In the genomic region with DNA sequence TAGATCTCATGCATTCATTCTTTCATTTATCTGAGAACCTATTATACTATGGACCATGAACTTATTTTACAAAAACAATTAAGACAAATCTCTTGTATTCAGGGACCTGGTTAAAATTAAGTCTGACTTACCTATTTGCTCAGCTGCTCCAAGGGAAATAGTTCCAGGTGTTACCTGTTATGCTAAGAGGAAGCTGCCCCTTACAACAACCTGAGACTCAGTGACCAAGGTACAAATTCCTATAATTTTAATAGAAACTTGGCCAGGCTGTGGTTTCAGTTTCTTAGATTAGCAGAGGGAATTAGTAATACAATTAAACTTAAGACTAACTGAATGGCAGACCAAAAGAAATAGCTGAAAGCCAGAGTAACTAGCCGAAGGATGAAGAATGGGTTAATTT, we compare ENCODE assay signal across 19 cellular contexts.
"Had no signal": no experiment of that assay in that cellular context is flagged by ENCODE, and none has a peak within 500 bp of the region (broad histone marks: within the 10 kb centered on the region; RNA-seq: fewer than 3 reads in every experiment).

No MANE protein-coding gene starts in this region.

- H3K9me3 ChIP-seq: neutrophil, thyroid gland had no signal

- H2AFZ ChIP-seq: parathyroid adenoma had no signal

- H3K27me3 ChIP-seq: neutrophil, thyroid gland had no signal

- H3K27ac ChIP-seq: neutrophil, parathyroid adenoma, thyroid gland had no signal

- ATAC-seq: activated naive CD8-positive, alpha-beta T cell treated with anti-CD3 and anti-CD28 coated beads, Interleukin-2, amount 50 U/mL, for 24 hours; left ventricle myocardium superior; natural killer cell treated with Interleukin-12 subunit alpha and Interleukin-12 subunit beta and Interleukin-15 and Interleukin-18, amount 100 ng/mL, for 72 hours; right cardiac atrium; stimulated activated naive CD8-positive, alpha-beta T cell treated with anti-CD3 and anti-CD28 coated beads, Interleukin-15, Interleukin-2, amounts not matched to agents 100 U/mL and 50 U/mL, for 24 hours; T-helper 17 cell had no signal

- H3K79me2 ChIP-seq: parathyroid adenoma had no signal

- DNase-seq: activated CD4-positive, alpha-beta memory T cell treated with anti-CD3 and anti-CD28 coated beads for 36 hours; activated CD4-positive, alpha-beta T cell treated with anti-CD3 and anti-CD28 coated beads for 48 hours; activated gamma-delta T cell; activated naive CD4-positive, alpha-beta T cell treated with anti-CD3 and anti-CD28 coated beads, Interleukin-2, amount 50 U/mL, for 16 hours; activated naive CD8-positive, alpha-beta T cell treated with anti-CD3 and anti-CD28 coated beads, Interleukin-2, amount 50 U/mL, for 24 hours; effector CD4-positive, alpha-beta T cell; foreskin fibroblast; left ventricle myocardium superior; mammary epithelial cell; right cardiac atrium; stimulated activated CD4-positive, alpha-beta T cell treated with anti-CD3 and anti-CD28 coated beads, Interleukin-12 subunit alpha, Interleukin-12 subunit beta, amount 100 ng/mL, for 4 hours; stimulated activated CD4-positive, alpha-beta T cell treated with anti-CD3 and anti-CD28 coated beads, Interleukin-4, amount 100 ng/mL, for 4 hours; stimulated activated naive CD8-positive, alpha-beta T cell treated with anti-CD3 and anti-CD28 coated beads, Interleukin-15, Interleukin-2, amounts not matched to agents 100 U/mL and 50 U/mL, for 24 hours; T-helper 17 cell; thyroid gland had no signal

- H3K4me1 ChIP-seq: parathyroid adenoma, thyroid gland had no signal

- H3K4me3 ChIP-seq: thyroid gland had no signal

- FAIRE-seq: endometrium had no signal

- H3K9ac ChIP-seq: parathyroid adenoma had no signal

- H3K36me3 ChIP-seq: neutrophil, thyroid gland had no signal
